Comparison of ENCODE assay signal across 9 cellular contexts in the genomic region with DNA sequence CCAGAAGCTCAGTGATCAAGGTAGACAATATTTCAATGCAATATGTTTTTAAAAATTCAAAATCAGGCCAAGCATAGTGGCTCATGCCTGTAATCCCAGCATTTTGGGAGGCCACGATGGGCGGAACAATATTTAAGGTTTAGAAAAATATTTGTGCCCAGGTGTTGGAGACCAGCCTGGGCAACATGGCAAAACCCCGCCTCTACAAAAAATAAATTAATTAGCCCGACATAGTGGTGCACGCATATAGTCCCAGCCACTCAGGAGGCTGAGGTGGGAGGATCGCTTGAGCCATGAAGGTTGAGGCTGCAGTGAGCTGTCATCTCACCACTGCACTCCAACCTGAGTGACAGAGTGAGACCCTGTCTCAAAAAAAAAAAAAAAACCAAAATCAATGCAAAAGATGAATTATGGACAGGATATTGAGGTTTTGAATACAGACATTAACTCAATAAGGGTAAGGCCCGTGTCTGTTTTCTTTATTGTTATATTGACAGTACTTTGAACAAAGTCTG. TPM values are rescaled to one million over a fixed set of nuclear protein-coding genes. Genes with fewer than 3 reads are reported as not detected.
A peak's percentile ranks its signal among the peaks of the same experiment; 100 is the strongest.
DNase-seq lines count a peak whose midpoint lies in the region; ATAC-seq and TF ChIP-seq lines count a peak whose summit lies in the region.
"Had no signal": no experiment of that assay in that cellular context is flagged by ENCODE, and none has a peak within 500 bp of the region (broad histone marks: within the 10 kb centered on the region; RNA-seq: fewer than 3 reads in every experiment).

No MANE protein-coding gene starts in this region.

- H4K20me1 ChIP-seq in KMS-11 (ENCODE audit: insufficient read depth), result no peaks in the 10 kb centered on the region

- CTCF ChIA-PET in A673 (lab: Charles Lee), result no interaction called here
- CTCF ChIA-PET in GM10248 (lab: Yijun Ruan, JAX), result interaction anchor here (1.0 to 2.2 kb wide), 9 partner anchors 9 to 196 kb away, joined by 3 to 10 read pairs (median 5); partner anchors contain the start of gene IFIT1

- no peaks in the 10 kb centered on the region for H3K9me3 Mint-ChIP-seq in central memory CD8-positive, alpha-beta T cell
- H3K9me3 Mint-ChIP-seq in natural killer cell treated with Interleukin-12 subunit alpha and Interleukin-12 subunit beta and Interleukin-15 and Interleukin-18, amount 100 ng/mL, for 72 hours, result no peaks in the 10 kb centered on the region

- no peak for ATAC-seq in central memory CD8-positive, alpha-beta T cell (replicated peaks; ENCODE audit: extremely low read depth, poor library complexity, severe bottlenecking)
- no peak for ATAC-seq in natural killer cell treated with Interleukin-12 subunit alpha and Interleukin-12 subunit beta and Interleukin-15 and Interleukin-18, amount 100 ng/mL, for 72 hours
- no peak for ATAC-seq in GM21528 (IDR thresholded peaks at IDR 0.05; ENCODE audit: low FRiP score, unreplicated experiment)

- TF ChIP-seq CTCF in A673 (conservative IDR thresholded peaks at IDR 0.05; ENCODE audit: low read depth, low read length) (no peak), KMS-11 (conservative IDR thresholded peaks at IDR 0.05; ENCODE audit: low read depth, low read length) (no peak), GM10248 (IDR thresholded peaks at IDR 0.05; ENCODE audit: control extremely low read depth, extremely low read depth, low read depth, missing control alignments) (no peak)

- H3K23ac ChIP-seq in mesendoderm (ENCODE audit: low read length), result no peak overlapping the region

- H2BK120ac ChIP-seq in mesendoderm (ENCODE audit: low read depth, low read length), result no peak overlapping the region

- no peak overlapping the region for H2AFZ ChIP-seq in KMS-11 (ENCODE audit: low read depth)

- H3K4me2 ChIP-seq in KMS-11, result peak overlapping the region; percentile 87
- H3K4me2 ChIP-seq in mesendoderm (ENCODE audit: low read length), result no peak overlapping the region

- no peak for DNase-seq in A673 (ENCODE audit: low spot score)
- no peak for DNase-seq in central memory CD8-positive, alpha-beta T cell (ENCODE audit: low spot score in 2 of 2)
- DNase-seq in natural killer cell treated with Interleukin-12 subunit alpha and Interleukin-12 subunit beta and Interleukin-15 and Interleukin-18, amount 100 ng/mL, for 72 hours (ENCODE audit: low spot score), result no peak
- no peak for DNase-seq in GM10248 (ENCODE audit: extremely low spot score)
- no peak for DNase-seq in HPDE6-E6E7 (ENCODE audit: extremely low spot score)
- no peak for DNase-seq in mesendoderm
- DNase-seq: activated gamma-delta T cell treated with Interleukin-2 at 50 U/mL for 16 hours had no signal

- no TSS peak for BruUV-seq in A673 (replicated peaks; lab: Mats Ljungman, UMichigan)

- H3K79me2 ChIP-seq in KMS-11 (ENCODE audit: insufficient read depth, low read depth) (no peaks in the 10 kb centered on the region), mesendoderm (ENCODE audit: control insufficient read depth, insufficient read depth, low read length) (no peaks in the 10 kb centered on the region)

- peak overlapping the region; percentile 93 for H3K4me3 Mint-ChIP-seq in central memory CD8-positive, alpha-beta T cell
- peak overlapping the region; percentile 97 for H3K4me3 Mint-ChIP-seq in natural killer cell treated with Interleukin-12 subunit alpha and Interleukin-12 subunit beta and Interleukin-15 and Interleukin-18, amount 100 ng/mL, for 72 hours

- WGBS in mesendoderm (ENCODE audit: extremely low coverage, insufficient coverage, low lambda C conversion rate), result no CpG with 5 or more reads among the region's 7 CpGs

- intact Hi-C loops in A673 (cut with micrococcal nuclease; ENCODE audit: unreplicated experiment), result loop anchor here (5.0 kb wide), 1 partner anchor 846 kb away; no protein-coding TSS in a partner anchor

- H2BK5ac ChIP-seq in mesendoderm (ENCODE audit: low read length), result no peak overlapping the region

- H3K4me1 Mint-ChIP-seq in central memory CD8-positive, alpha-beta T cell, result peaks cover 48% of the 10 kb centered on the region
- peaks cover 36 to 38% of the 10 kb centered on the region in 2 donors for H3K4me1 Mint-ChIP-seq in natural killer cell treated with Interleukin-12 subunit alpha and Interleukin-12 subunit beta and Interleukin-15 and Interleukin-18, amount 100 ng/mL, for 72 hours (ENCODE audit: low read depth in 2 of 2)

- H3K56ac ChIP-seq in mesendoderm (ENCODE audit: low read length), result no peak overlapping the region

- no peak overlapping the region for H2BK15ac ChIP-seq in mesendoderm (replicated peaks; ENCODE audit: low read depth)

- peak overlapping the region; percentile 60 for H3K4me3 ChIP-seq in A673 (ENCODE audit: low read depth, low read length, poor library complexity, severe bottlenecking)
- H3K4me3 ChIP-seq in KMS-11 (IDR thresholded peaks at IDR 0.05; ENCODE audit: insufficient read depth, low read depth, low read length), result no peak overlapping the region
- no peak overlapping the region for H3K4me3 ChIP-seq in mesendoderm (ENCODE audit: low read length)

- no peaks in the 10 kb centered on the region for H3K27me3 Mint-ChIP-seq in central memory CD8-positive, alpha-beta T cell
- no peaks in the 10 kb centered on the region for H3K27me3 Mint-ChIP-seq in natural killer cell treated with Interleukin-12 subunit alpha and Interleukin-12 subunit beta and Interleukin-15 and Interleukin-18, amount 100 ng/mL, for 72 hours

- H3K27ac ChIP-seq in A673 (ENCODE audit: low read depth, low read length, poor library complexity, severe bottlenecking), result no peak overlapping the region
- H3K27ac ChIP-seq in KMS-11, result no peak overlapping the region
- H3K27ac ChIP-seq in mesendoderm (ENCODE audit: low read depth, low read length), result no peak overlapping the region

- H3K27me3 ChIP-seq in A673 (replicated peaks; ENCODE audit: insufficient read depth, low read depth, low read length, poor library complexity) (no peaks in the 10 kb centered on the region), KMS-11 (ENCODE audit: insufficient read depth, low read depth) (no peaks in the 10 kb centered on the region), mesendoderm (ENCODE audit: insufficient read depth, low read length, poor library complexity) (no peaks in the 10 kb centered on the region)

- H3K9ac ChIP-seq in KMS-11, result no peak overlapping the region
- no peak overlapping the region for H3K9ac ChIP-seq in mesendoderm (ENCODE audit: low read length)

- H3K36me3 ChIP-seq in A673 (ENCODE audit: insufficient read depth, low read length, poor library complexity, severe bottlenecking), result no peaks in the 10 kb centered on the region
- H3K36me3 ChIP-seq in KMS-11 (ENCODE audit: insufficient read depth), result no peaks in the 10 kb centered on the region
- H3K36me3 ChIP-seq in mesendoderm (ENCODE audit: control insufficient read depth, insufficient read depth, low read length), result no peaks in the 10 kb centered on the region

- H3K4me1 ChIP-seq in A673 (ENCODE audit: insufficient read depth, low read length, poor library complexity, severe bottlenecking) (peaks cover 12% of the 10 kb centered on the region), KMS-11 (ENCODE audit: low read depth, poor library complexity, severe bottlenecking) (peaks cover 20% of the 10 kb centered on the region), mesendoderm (ENCODE audit: control insufficient read depth, low read depth, low read length) (no peaks in the 10 kb centered on the region)

- H3K9me3 ChIP-seq in A673 (ENCODE audit: low read depth, low read length, poor library complexity, severe bottlenecking), result peaks cover 3% of the 10 kb centered on the region

- H3K36me3 Mint-ChIP-seq in central memory CD8-positive, alpha-beta T cell (ENCODE audit: insufficient read depth), result peaks cover 21% of the 10 kb centered on the region
- H3K36me3 Mint-ChIP-seq in natural killer cell treated with Interleukin-12 subunit alpha and Interleukin-12 subunit beta and Interleukin-15 and Interleukin-18, amount 100 ng/mL, for 72 hours, result peaks cover 14% of the 10 kb centered on the region

- peak overlapping the region; percentile 96 for H3K27ac Mint-ChIP-seq in central memory CD8-positive, alpha-beta T cell (ENCODE audit: low read depth)
- H3K27ac Mint-ChIP-seq in natural killer cell treated with Interleukin-12 subunit alpha and Interleukin-12 subunit beta and Interleukin-15 and Interleukin-18, amount 100 ng/mL, for 72 hours, result peak overlapping the region; percentile 91 to 96

- H3K18ac ChIP-seq in mesendoderm (ENCODE audit: low read length), result no peak overlapping the region

- no peak overlapping the region for H3K4ac ChIP-seq in mesendoderm (ENCODE audit: low read depth, low read length)

- no peaks in the 10 kb centered on the region for H3K79me1 ChIP-seq in mesendoderm (ENCODE audit: low read length)

- H2AK5ac ChIP-seq in mesendoderm (ENCODE audit: low read length), result no peak overlapping the region

- POLR2A ChIA-PET in A673 (lab: Charles Lee; ENCODE audit: low non-redundant PET), result no interaction called here
- POLR2A ChIA-PET in GM10248 (lab: Yijun Ruan, JAX), result interaction anchor here (0.6 kb wide), 1 partner anchor 21 kb away, joined by 8 read pairs; the partner anchor contains the start of gene IFIT1

- H4K5ac ChIP-seq in mesendoderm (ENCODE audit: low read length), result no peak overlapping the region

- no peak overlapping the region for H4K8ac ChIP-seq in mesendoderm (ENCODE audit: low read depth, low read length)

RNA-seq across cellular contexts. Expression of gene IFIT5, which starts 0.9 kb away (rescaled TPM):
- 14.2 and 15.8 TPM in 2 replicates for total RNA-seq in A673 (2021)
- total RNA-seq in natural killer cell treated with Interleukin-12 subunit alpha and Interleukin-12 subunit beta and Interleukin-15 and Interleukin-18, amount 100 ng/mL, for 72 hours, result 10 to 100 TPM in 1 of 2 donors, 1 to 10 TPM in 1; 5.2 to 17.5 TPM
- 4.0 TPM for polyA plus RNA-seq in mesendoderm (2013, experiment 1 of 2)
- polyA plus RNA-seq in mesendoderm (2013, experiment 2 of 2), result 4.0 TPM

RNA-seq across cellular contexts. Expression of gene IFIT1, which starts 21.0 kb away (rescaled TPM):
- total RNA-seq in A673 (2021), result 2.4 and 3.2 TPM in 2 replicates
- total RNA-seq in natural killer cell treated with Interleukin-12 subunit alpha and Interleukin-12 subunit beta and Interleukin-15 and Interleukin-18, amount 100 ng/mL, for 72 hours, result under 1 TPM; 0.36 to 0.69 TPM
- 2.2 TPM for polyA plus RNA-seq in mesendoderm (2013, experiment 1 of 2)
- polyA plus RNA-seq in mesendoderm (2013, experiment 2 of 2), result 2.2 TPM

RNA-seq across cellular contexts. Expression of gene IFIT1B, which starts 35.6 kb away (rescaled TPM):
- not detected in 2 replicates for total RNA-seq in A673 (2021)
- total RNA-seq in natural killer cell treated with Interleukin-12 subunit alpha and Interleukin-12 subunit beta and Interleukin-15 and Interleukin-18, amount 100 ng/mL, for 72 hours, result not detected
- polyA plus RNA-seq in mesendoderm (2013, experiment 1 of 2), result not detected
- polyA plus RNA-seq in mesendoderm (2013, experiment 2 of 2), result 0.03 TPM
